In genomic region chr6:75363304-75363703, GRCh38 we compare ENCODE assay signal across 14 cellular contexts.
"Had no signal": no experiment of that assay in that cellular context is flagged by ENCODE, and none has a peak within 500 bp of the region (broad histone marks: within the 10 kb centered on the region; RNA-seq: fewer than 3 reads in every experiment).

No MANE protein-coding gene starts in this region.

- H3K27ac ChIP-seq: dorsolateral prefrontal cortex, ovary had no signal

- DNase-seq: activated B cell treated with CpG ODN at 0.5 μM for 24 hours; activated CD4-positive, alpha-beta T cell treated with anti-CD3 and anti-CD28 coated beads, Interleukin-2, amount 10 ng/mL, durations not matched to agents 24 days and 14 days; activated naive CD4-positive, alpha-beta T cell; activated naive CD8-positive, alpha-beta T cell treated with anti-CD3 and anti-CD28 coated beads, Interleukin-2, amount 10 ng/mL, durations not matched to agents 7 days and 5 days; dorsolateral prefrontal cortex; endodermal cell; erythroblast; mucosa of descending colon; naive thymus-derived CD4-positive, alpha-beta T cell; ovary had no signal

- H3K27me3 ChIP-seq: dorsolateral prefrontal cortex, ovary had no signal

- H3K9me3 ChIP-seq: mucosa of descending colon, ovary had no signal

- H3K36me3 ChIP-seq: ovary had no signal

- ATAC-seq: left lobe of liver; mucosa of descending colon; naive thymus-derived CD4-positive, alpha-beta T cell; stimulated activated memory B cell treated with anti-CD40 and anti-IgM and Interleukin-4, amounts not matched to agents 10 μg/mL and 1 μg/mL and 100 μg/mL, for 72 hours had no signal

- FAIRE-seq: islet of Langerhans, TTC549 had no signal

- H3K4me3 ChIP-seq: mucosa of descending colon, ovary had no signal
